Comparison of ENCODE assay signal across 12 cellular contexts in the genomic region with DNA sequence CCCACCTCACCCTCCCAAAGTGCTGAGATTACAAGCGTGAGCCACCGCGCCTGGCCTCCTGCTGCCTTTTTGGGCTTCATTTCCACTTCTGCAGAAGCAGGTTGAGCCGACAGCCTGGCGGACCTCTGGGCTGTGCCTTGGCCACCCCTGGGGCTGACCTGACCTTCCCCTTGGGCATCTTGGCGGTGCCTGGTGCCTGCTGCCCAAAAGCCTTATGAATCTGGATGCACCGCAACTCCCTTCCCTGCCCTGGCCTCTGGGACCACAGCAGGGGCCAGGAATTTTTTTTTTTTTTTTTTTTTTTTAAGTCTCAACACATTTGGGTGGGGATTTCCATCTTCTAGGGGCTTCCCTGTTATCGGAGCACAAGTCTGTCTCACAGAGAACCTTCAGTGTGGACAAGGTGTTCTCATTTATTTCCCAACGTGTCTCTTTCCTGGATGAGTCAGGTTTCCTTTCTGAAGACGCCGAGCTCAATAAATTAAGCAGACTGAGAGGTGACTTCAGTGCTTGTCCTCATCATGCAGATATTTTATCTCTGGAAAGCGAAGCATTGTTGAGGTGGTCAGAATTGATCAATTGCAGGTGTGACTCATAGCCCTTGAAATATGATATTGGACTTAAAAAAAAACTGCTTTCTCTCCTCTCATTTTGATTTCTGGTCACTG.
DNase-seq lines count a peak whose midpoint lies in the region; ATAC-seq and TF ChIP-seq lines count a peak whose summit lies in the region.
"Had no signal": no experiment of that assay in that cellular context is flagged by ENCODE, and none has a peak within 500 bp of the region (broad histone marks: within the 10 kb centered on the region; RNA-seq: fewer than 3 reads in every experiment).

No MANE protein-coding gene starts in this region.

- H3K9me3 Mint-ChIP-seq in H9, result peaks cover 35 to 61% of the 10 kb centered on the region in 2 experiments

- no CpG with 5 or more reads among the region's 12 CpGs for WGBS in H9 (ENCODE audit: extremely low coverage, insufficient read length, low lambda C conversion rate)

- peaks cover 15 to 25% of the 10 kb centered on the region in 2 experiments for H3K4me1 Mint-ChIP-seq in H9

- H4K20me1 ChIP-seq in H9 (ENCODE audit: control insufficient read depth, insufficient read depth, insufficient read length), result no peaks in the 10 kb centered on the region
- H4K20me1 ChIP-seq: BLaER1 had no signal

- H3K4me1 ChIP-seq in H9 (ENCODE audit: insufficient read depth, low read length) (peaks cover 5% of the 10 kb centered on the region; the same call in 1 of the 2 replicates), BE2C (no peaks in the 10 kb centered on the region)
- H3K4me1 ChIP-seq: sigmoid colon had no signal

- H3K36me3 ChIP-seq in BE2C, result no peaks in the 10 kb centered on the region
- H3K36me3 ChIP-seq: BLaER1, sigmoid colon had no signal

- H4K91ac ChIP-seq in H9 (ENCODE audit: insufficient read length, low read depth, low read length), result no peak overlapping the region

- no peaks in the 10 kb centered on the region for H3K79me1 ChIP-seq in H9 (ENCODE audit: insufficient read depth, low read depth, low read length, poor library complexity, severe bottlenecking)

- no peaks in the 10 kb centered on the region for H3K27me3 ChIP-seq in H9 (ENCODE audit: insufficient read depth, low read length)
- H3K27me3 ChIP-seq in BE2C, result no peaks in the 10 kb centered on the region
- H3K27me3 ChIP-seq: BLaER1, sigmoid colon had no signal

- no peak overlapping the region for H3K4me3 ChIP-seq in GM12865 (ENCODE audit: low read depth, low read length)
- no peak overlapping the region for H3K4me3 ChIP-seq in fibroblast of pulmonary artery (replicated peaks; ENCODE audit: low read depth, low read length)
- H3K4me3 ChIP-seq in skeletal muscle cell (ENCODE audit: low read depth, low read length), result no peak overlapping the region
- no peak overlapping the region for H3K4me3 ChIP-seq in BE2C (ENCODE audit: low read depth, low read length)
- H3K4me3 ChIP-seq: BLaER1, sigmoid colon had no signal

- no peaks in the 10 kb centered on the region for H3K27me3 Mint-ChIP-seq in H9 (ENCODE audit: low read depth)

- H3K27ac Mint-ChIP-seq in H9, result no peak overlapping the region; a peak in 2 of 7 replicates

- no peak for TF ChIP-seq CTCF in GM12865 (IDR thresholded peaks at IDR 0.05; ENCODE audit: insufficient read depth, low read depth, low read length, missing control alignments)
- TF ChIP-seq CTCF in fibroblast of pulmonary artery (IDR thresholded peaks at IDR 0.05; ENCODE audit: low read length, missing control alignments), result no peak
- TF ChIP-seq CTCF in H9 (conservative IDR thresholded peaks at IDR 0.05), result no peak
- TF ChIP-seq CTCF in BE2C (IDR thresholded peaks at IDR 0.05; ENCODE audit: low read depth, low read length), result no peak

- H3K9me3 ChIP-seq in H9 (ENCODE audit: control insufficient read depth, low read depth, low read length), result no peaks in the 10 kb centered on the region
- H3K9me3 ChIP-seq in BE2C, result no peaks in the 10 kb centered on the region
- H3K9me3 ChIP-seq: BLaER1, sigmoid colon had no signal

- H2BK5ac ChIP-seq in H9 (ENCODE audit: insufficient read length, low read length), result no peak overlapping the region

- no peak overlapping the region for H3K27ac ChIP-seq in H9 (ENCODE audit: insufficient read length, low read depth, low read length)
- H3K27ac ChIP-seq: BLaER1, sigmoid colon had no signal

- H2BK15ac ChIP-seq in H9 (ENCODE audit: low read depth, low read length), result no peak overlapping the region

- no peak overlapping the region for H3K18ac ChIP-seq in H9 (ENCODE audit: insufficient read length, low read depth, low read length)

- H2AK5ac ChIP-seq in H9 (ENCODE audit: insufficient read length, low read length), result no peak overlapping the region

- H4K5ac ChIP-seq in H9 (ENCODE audit: insufficient read length, low read depth, low read length), result no peak overlapping the region

- H3K23ac ChIP-seq in H9 (ENCODE audit: insufficient read length, low read depth, low read length), result no peak overlapping the region

- H3K56ac ChIP-seq in H9 (ENCODE audit: insufficient read length, low read depth, low read length), result no peak overlapping the region

- no peak overlapping the region for H2BK20ac ChIP-seq in H9 (ENCODE audit: low read depth, low read length, poor library complexity, severe bottlenecking)

- H3K4ac ChIP-seq in H9 (ENCODE audit: low read depth, low read length), result no peak overlapping the region

- H3K9ac ChIP-seq in H9 (ENCODE audit: extremely low read depth, insufficient read length, low read length), result no peak overlapping the region
- H3K9ac ChIP-seq: BLaER1 had no signal

- no peak overlapping the region for H2BK12ac ChIP-seq in H9 (ENCODE audit: insufficient read length, low read depth, low read length)

- H3K23me2 ChIP-seq in H9 (ENCODE audit: insufficient read length, low read depth, low read length, poor library complexity, severe bottlenecking), result no peaks in the 10 kb centered on the region

- no peak overlapping the region for H3K14ac ChIP-seq in H9 (ENCODE audit: insufficient read depth, low read length)

- H2BK120ac ChIP-seq in H9 (ENCODE audit: low read depth, low read length, poor library complexity, severe bottlenecking), result no peak overlapping the region

- H3T11ph ChIP-seq in H9 (ENCODE audit: low read length), result no peak overlapping the region

- no peak overlapping the region for H2AFZ ChIP-seq in H9 (ENCODE audit: low read length)

- DNase-seq in GM12865 (ENCODE audit: low read depth) (peak; percentile 35), NCI-H226 (peak; percentile 79), fibroblast of pulmonary artery (ENCODE audit: low read depth) (peak; percentile 53), skeletal muscle cell (ENCODE audit: low read depth) (peak; percentile 12), H9 (no peak), BE2C (no peak)
- DNase-seq: DMS79, KBM-7, NCI-H1436 treated with DMSO at 0.1 percent for 48 hours, sigmoid colon had no signal

- no peak overlapping the region for H3K4me2 ChIP-seq in H9 (ENCODE audit: insufficient read depth, insufficient read length, low read length)
- H3K4me2 ChIP-seq: BLaER1 had no signal

- ATAC-seq in HG03196 (IDR thresholded peaks at IDR 0.05; ENCODE audit: unreplicated experiment), result no peak

- H4K8ac ChIP-seq in H9 (replicated peaks; ENCODE audit: insufficient read length, low read depth, low read length), result no peak overlapping the region

- no peaks in the 10 kb centered on the region for H3K79me2 ChIP-seq in H9 (ENCODE audit: insufficient read depth, low read length)

- H3K4me3 Mint-ChIP-seq in H9, result no peak overlapping the region; a peak in 1 of 5 replicates

- peaks cover 23 to 26% (median 23%) of the 10 kb centered on the region in 3 experiments for H3K36me3 Mint-ChIP-seq in H9 (ENCODE audit: insufficient read depth in 1 of 3, low read depth in 3 of 3)

Comparison
In these comparisons a context has a peak if more than half of its experiments do, and no peak if none do; other contexts are left out.
1. DNase-seq: peak in GM12865 (single experiment), NCI-H226 (single experiment), fibroblast of pulmonary artery (single experiment) and skeletal muscle cell (single experiment); none in H9 (single experiment) and BE2C (single experiment).